Comparison of ENCODE assay signal across 28 cellular contexts in genomic region chrX:48975041-48975440, GRCh38.
"Had no signal": no experiment of that assay in that cellular context is flagged by ENCODE, and none has a peak within 500 bp of the region (broad histone marks: within the 10 kb centered on the region; RNA-seq: fewer than 3 reads in every experiment).

No MANE protein-coding gene starts in this region.

- H3K27ac Mint-ChIP-seq: activated B cell treated with CpG ODN at 0.5 μM for 24 hours; activated CD4-positive, alpha-beta memory T cell treated with anti-CD3 and anti-CD28 coated beads for 36 hours; T-cell had no signal

- H3K36me3 ChIP-seq: brain microvascular endothelial cell had no signal

- ATAC-seq: activated CD4-positive, CD25-positive, alpha-beta regulatory T cell treated with anti-CD3 and anti-CD28 coated beads, Interleukin-2, amount 50 U/mL, for 24 hours; activated CD8-positive, alpha-beta memory T cell treated with anti-CD3 and anti-CD28 coated beads, Interleukin-2, amount 10 ng/mL, durations not matched to agents 7 days and 5 days; activated CD8-positive, alpha-beta T cell treated with anti-CD3 and anti-CD28 coated beads, Interleukin-2, amount 10 ng/mL, durations not matched to agents 7 days and 5 days; esophagus mucosa; T-cell had no signal

- H3K27me3 ChIP-seq: brain microvascular endothelial cell had no signal

- H3K27me3 Mint-ChIP-seq: activated B cell treated with CpG ODN at 0.5 μM for 24 hours; activated CD4-positive, alpha-beta memory T cell treated with anti-CD3 and anti-CD28 coated beads for 36 hours; activated CD8-positive, alpha-beta memory T cell treated with anti-CD3 and anti-CD28 coated beads, Interleukin-2, amount 10 ng/mL, durations not matched to agents 7 days and 5 days; activated naive CD8-positive, alpha-beta T cell treated with anti-CD3 and anti-CD28 coated beads for 36 hours had no signal

- H3K4me3 Mint-ChIP-seq: activated B cell treated with CpG ODN at 0.5 μM for 24 hours; activated CD4-positive, alpha-beta memory T cell treated with anti-CD3 and anti-CD28 coated beads for 36 hours; activated CD8-positive, alpha-beta memory T cell treated with anti-CD3 and anti-CD28 coated beads, Interleukin-2, amount 10 ng/mL, durations not matched to agents 7 days and 5 days; activated CD8-positive, alpha-beta T cell treated with anti-CD3 and anti-CD28 coated beads, Interleukin-2, amount 10 ng/mL, durations not matched to agents 7 days and 5 days; activated naive CD4-positive, alpha-beta T cell treated with anti-CD3 and anti-CD28 coated beads, Interleukin-2, amount 10 ng/mL, durations not matched to agents 7 days and 5 days; activated naive CD8-positive, alpha-beta T cell treated with anti-CD3 and anti-CD28 coated beads for 36 hours; activated T-helper 1 cell treated with anti-CD3 and anti-CD28 coated beads, Interleukin-12 subunit alpha, Interleukin-12 subunit beta, Interleukin-2, Interleukin-4 antibody, amounts not matched to agents 30 ng/mL and 10 ng/mL and 1 ng/mL, durations not matched to agents 14 hours and 24 hours and 36 hours; T-cell; T-helper 1 cell treated with Interleukin-12 subunit alpha and Interleukin-12 subunit beta and Interleukin-4 antibody, amounts not matched to agents 30 μg/mL and 1 μg/mL, for 36 hours; T-helper 2 cell treated with Interferon-gamma antibody and Interleukin-4, amounts not matched to agents 5 μg/mL and 100 μg/mL, for 36 hours had no signal

- DNase-seq: activated B cell treated with CpG ODN at 0.5 μM for 24 hours; activated CD4-positive, alpha-beta memory T cell treated with anti-CD3 and anti-CD28 coated beads for 36 hours; activated CD4-positive, alpha-beta T cell treated with anti-CD3 and anti-CD28 coated beads for 48 hours; activated CD8-positive, alpha-beta memory T cell treated with anti-CD3 and anti-CD28 coated beads, Interleukin-2, amount 10 ng/mL, durations not matched to agents 7 days and 5 days; activated CD8-positive, alpha-beta memory T cell treated with anti-CD3 and anti-CD28 coated beads, Interleukin-2, amount 50 U/mL, for 4 hours; activated CD8-positive, alpha-beta T cell treated with anti-CD3 and anti-CD28 coated beads, Interleukin-2, amount 10 ng/mL, durations not matched to agents 7 days and 5 days; activated gamma-delta T cell; activated naive CD4-positive, alpha-beta T cell; activated naive CD4-positive, alpha-beta T cell treated with anti-CD3 and anti-CD28 coated beads, Interleukin-2, amount 10 ng/mL, durations not matched to agents 7 days and 5 days; activated naive CD8-positive, alpha-beta T cell treated with anti-CD3 and anti-CD28 coated beads for 36 hours; activated T-cell treated with anti-CD3 and anti-CD28 coated beads, Interleukin-2, amount 50 U/mL, for 1 hour; activated T-cell treated with anti-CD3 and anti-CD28 coated beads, Interleukin-2, amount 50 U/mL, for 48 hours; amniotic stem cell; anterior cingulate cortex; brain microvascular endothelial cell; cortex of kidney; effector CD8-positive, alpha-beta T cell; foreskin fibroblast; head of caudate nucleus; SW 1271; T-cell; T1000; WERI-Rb-1 had no signal

- H3K9me3 Mint-ChIP-seq: activated B cell treated with CpG ODN at 0.5 μM for 24 hours; activated CD4-positive, alpha-beta memory T cell treated with anti-CD3 and anti-CD28 coated beads for 36 hours; activated naive CD4-positive, alpha-beta T cell treated with anti-CD3 and anti-CD28 coated beads, Interleukin-2, amount 10 ng/mL, durations not matched to agents 7 days and 5 days; activated naive CD8-positive, alpha-beta T cell treated with anti-CD3 and anti-CD28 coated beads for 36 hours; activated T-helper 1 cell treated with anti-CD3 and anti-CD28 coated beads, Interleukin-12 subunit alpha, Interleukin-12 subunit beta, Interleukin-2, Interleukin-4 antibody, amounts not matched to agents 30 ng/mL and 10 ng/mL and 1 ng/mL, durations not matched to agents 14 hours and 24 hours and 36 hours; T-cell; T-helper 1 cell treated with Interleukin-12 subunit alpha and Interleukin-12 subunit beta and Interleukin-4 antibody, amounts not matched to agents 30 μg/mL and 1 μg/mL, for 36 hours; T-helper 2 cell treated with Interferon-gamma antibody and Interleukin-4, amounts not matched to agents 5 μg/mL and 100 μg/mL, for 36 hours had no signal
